ENCODE assay signal across 8 cellular contexts in genomic region chr1:42177551-42177981, GRCh38. TPM values are rescaled to one million over a fixed set of nuclear protein-coding genes. Genes with fewer than 3 reads are reported as not detected.
A peak's percentile ranks its signal among the peaks of the same experiment; 100 is the strongest.
DNase-seq lines count a peak whose midpoint lies in the region; ATAC-seq, FAIRE-seq and TF ChIP-seq lines count a peak whose summit lies in the region.

No MANE protein-coding gene starts in this region.

- H3K27me3 ChIP-seq in CD4-positive, alpha-beta T cell (ENCODE audit: control insufficient read depth, insufficient read depth, low read length) = no peaks in the 10 kb centered on the region
- H3K27me3 ChIP-seq in effector memory CD4-positive, alpha-beta T cell (replicated peaks; ENCODE audit: control insufficient read depth, insufficient read depth, low read length, poor library complexity, severe bottlenecking) = no peaks in the 10 kb centered on the region

- POLR2A ChIA-PET in CD4-positive, alpha-beta T cell (lab: Charles Lee) = no interaction called here

- no peak for ATAC-seq in CD4-positive, alpha-beta T cell (ENCODE audit: poor library complexity)

- DNase-seq in CD4-positive, alpha-beta T cell = no peak
- DNase-seq in NCI-H128 (lab: John Stamatoyannopoulos, UW; ENCODE audit: unreplicated experiment) = peak; percentile 36
- peak; percentile 22 for DNase-seq in cerebellar cortex (ENCODE audit: low spot score)
- DNase-seq in middle frontal gyrus (ENCODE audit: extremely low spot score, low spot score) = peak; percentile 22
- DNase-seq in GM19239 (ENCODE audit: insufficient read length, low spot score) = no peak
- no peak for DNase-seq in NCI-H1436 treated with DMSO at 0.1 percent for 48 hours (lab: John Stamatoyannopoulos, UW)
- DNase-seq in effector memory CD4-positive, alpha-beta T cell = no peak
- DNase-seq in posterior vena cava (ENCODE audit: low spot score) = no peak

- no peak overlapping the region for H3K4me3 Mint-ChIP-seq in CD4-positive, alpha-beta T cell

- CTCF ChIA-PET in CD4-positive, alpha-beta T cell (lab: Charles Lee) = no interaction called here

- no peaks in the 10 kb centered on the region for H3K9me3 Mint-ChIP-seq in CD4-positive, alpha-beta T cell

- no peaks in the 10 kb centered on the region for H3K27me3 Mint-ChIP-seq in CD4-positive, alpha-beta T cell

- no peak for FAIRE-seq in GM19239 (lab: Jason Lieb, UNC)

- H3K4me3 ChIP-seq in effector memory CD4-positive, alpha-beta T cell (ENCODE audit: insufficient read depth, low read depth, low read length, poor library complexity, severe bottlenecking) = no peak overlapping the region

- no peaks in the 10 kb centered on the region for H3K4me1 ChIP-seq in effector memory CD4-positive, alpha-beta T cell (ENCODE audit: control insufficient read depth, insufficient read depth, low read length, poor library complexity, severe bottlenecking)

- H3K27ac ChIP-seq in CD4-positive, alpha-beta T cell (ENCODE audit: low read depth, low read length) = no peak overlapping the region
- H3K27ac ChIP-seq in effector memory CD4-positive, alpha-beta T cell (ENCODE audit: insufficient read depth, low read length, poor library complexity, severe bottlenecking) = no peak overlapping the region

- H3K4me1 Mint-ChIP-seq in CD4-positive, alpha-beta T cell (ENCODE audit: low read depth) = peaks cover 5% of the 10 kb centered on the region

- no peak for TF ChIP-seq CTCF in CD4-positive, alpha-beta T cell (IDR thresholded peaks at IDR 0.05)

- H3K9me3 ChIP-seq in CD4-positive, alpha-beta T cell (ENCODE audit: control insufficient read depth, low read length) = no peaks in the 10 kb centered on the region
- no peaks in the 10 kb centered on the region for H3K9me3 ChIP-seq in effector memory CD4-positive, alpha-beta T cell (ENCODE audit: control insufficient read depth, low read length)

- intact Hi-C loops in CD4-positive, alpha-beta T cell (cut with DNase I, micrococcal nuclease) = loop anchor here (2.0 to 10.0 kb wide), 3 partner anchors 157 to 571 kb away; partner anchors contain the start of gene FOXJ3 (in 2 of the 2)
- intact Hi-C loops in posterior vena cava (cut with DNase I) = no loop called here

- H3K27ac Mint-ChIP-seq in CD4-positive, alpha-beta T cell = peak overlapping the region; percentile 22

- peaks cover 20% of the 10 kb centered on the region for H3K36me3 ChIP-seq in effector memory CD4-positive, alpha-beta T cell (ENCODE audit: control insufficient read depth, insufficient read depth, low read length)

- H3K36me3 Mint-ChIP-seq in CD4-positive, alpha-beta T cell (ENCODE audit: low read depth) = peaks cover 33% of the 10 kb centered on the region

RNA-seq across cellular contexts. Expression of gene GUCA2A, which starts 13.0 kb away (rescaled TPM):
- total RNA-seq in CD4-positive, alpha-beta T cell = not detected
- not detected for total RNA-seq in posterior vena cava

RNA-seq across cellular contexts. Expression of gene GUCA2B, which starts 24.4 kb away (rescaled TPM):
- total RNA-seq in CD4-positive, alpha-beta T cell = not detected
- total RNA-seq in posterior vena cava = not detected

Comparison
In these comparisons a context has a peak if more than half of its experiments do, and no peak if none do; other contexts are left out.
1. DNase-seq: peak in NCI-H128 (single experiment), cerebellar cortex (single experiment) and middle frontal gyrus (single experiment); none in CD4-positive, alpha-beta T cell (0 of 10), GM19239 (single experiment), NCI-H1436 treated with DMSO at 0.1 percent for 48 hours (single experiment), effector memory CD4-positive, alpha-beta T cell (0 of 3) and posterior vena cava (single experiment).
2. intact Hi-C loops: an anchor here in CD4-positive, alpha-beta T cell (2.0 to 10.0 kb wide); none called in posterior vena cava.